Comparison of ENCODE assay signal across 11 cellular contexts in genomic region chr1:156894001-156894400, GRCh38.
DNase-seq lines count a peak whose midpoint lies in the region; ATAC-seq lines count a peak whose summit lies in the region.
"Had no signal": no experiment of that assay in that cellular context is flagged by ENCODE, and none has a peak within 500 bp of the region (broad histone marks: within the 10 kb centered on the region; RNA-seq: fewer than 3 reads in every experiment).

No MANE protein-coding gene starts in this region.

- H3K4me1 ChIP-seq in ES-I3 (ENCODE audit: insufficient read depth, low read length): peaks cover 30% of the 10 kb centered on the region
- no peaks in the 10 kb centered on the region for H3K4me1 ChIP-seq in iPS-18a (ENCODE audit: control insufficient read depth, low read depth, low read length)

- peaks cover 53% of the 10 kb centered on the region for H3K27me3 ChIP-seq in iPS-18a (ENCODE audit: control insufficient read depth, insufficient read depth, low read length)

- DNase-seq in astrocyte of the hippocampus (ENCODE audit: low read depth, low spot score) (peak; percentile 49), skeletal muscle cell (ENCODE audit: low read depth) (no peak), superior temporal gyrus (ENCODE audit: extremely low spot score) (no peak), NCI-H345 (lab: John Stamatoyannopoulos, UW) (no peak), DMS153 treated with DMSO at 0.1 percent for 48 hours (lab: John Stamatoyannopoulos, UW; ENCODE audit: unreplicated experiment) (no peak)
- DNase-seq: DND-41; effector CD8-positive, alpha-beta T cell; mammary epithelial cell had no signal

- H3K4me3 ChIP-seq in iPS-18a (ENCODE audit: low read length) (peak overlapping the region; percentile 22), skeletal muscle cell (ENCODE audit: low read depth, low read length) (peak overlapping the region; percentile 65)

- no peak overlapping the region for H3K27ac ChIP-seq in iPS-18a (ENCODE audit: low read length)

- no peaks in the 10 kb centered on the region for H3K9me3 ChIP-seq in ES-I3 (ENCODE audit: control insufficient read depth, insufficient read depth, low read length)
- H3K9me3 ChIP-seq in iPS-18a (ENCODE audit: control insufficient read depth, low read depth, low read length): no peaks in the 10 kb centered on the region

- no peaks in the 10 kb centered on the region for H3K36me3 ChIP-seq in ES-I3 (ENCODE audit: insufficient read depth, low read length)
- H3K36me3 ChIP-seq in iPS-18a (ENCODE audit: control insufficient read depth, low read depth, low read length): no peaks in the 10 kb centered on the region

- ATAC-seq in HG03521 (IDR thresholded peaks at IDR 0.05; ENCODE audit: unreplicated experiment): no peak

- peak overlapping the region; percentile 65; the same call in 1 of the 2 replicates for H3K9ac ChIP-seq in ES-I3 (ENCODE audit: low read depth, low read length)
- no peak overlapping the region for H3K9ac ChIP-seq in iPS-18a (ENCODE audit: low read length)
